9 cellular contexts compared by ENCODE assay signal in the genomic region with DNA sequence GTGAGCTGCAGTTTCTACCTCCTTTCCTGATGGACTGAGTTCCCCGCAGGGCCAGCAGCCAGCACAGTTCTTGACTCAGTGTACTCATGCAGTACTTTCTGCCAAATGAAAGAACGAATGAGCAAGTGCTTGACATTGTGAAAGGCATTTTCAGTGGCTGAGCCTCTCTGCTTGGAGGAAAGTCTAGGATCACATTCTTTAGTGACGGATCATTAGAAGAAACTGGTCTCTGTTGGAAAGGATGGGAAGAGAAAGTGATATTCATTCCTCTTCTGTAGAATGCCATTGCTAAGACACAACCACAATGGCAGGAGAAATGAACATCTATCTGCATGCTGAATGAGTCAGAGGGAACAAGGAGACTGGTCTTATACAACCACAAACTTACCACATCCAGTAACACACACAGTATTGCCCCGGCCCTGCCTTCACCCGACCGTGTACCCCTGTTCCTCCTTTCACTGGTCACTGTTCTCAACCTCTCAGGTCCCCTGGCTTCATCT.
DNase-seq lines count a peak whose midpoint lies in the region; ATAC-seq, FAIRE-seq and TF ChIP-seq lines count a peak whose summit lies in the region.
"Had no signal": no experiment of that assay in that cellular context is flagged by ENCODE, and none has a peak within 500 bp of the region (broad histone marks: within the 10 kb centered on the region; RNA-seq: fewer than 3 reads in every experiment).

No MANE protein-coding gene starts in this region.

- TF ChIP-seq CTCF in GM12865 (IDR thresholded peaks at IDR 0.05; ENCODE audit: insufficient read depth, low read depth, low read length, missing control alignments) (no peak), astrocyte (IDR thresholded peaks at IDR 0.05; ENCODE audit: insufficient read depth, low read depth, low read length) (no peak), kidney (IDR thresholded peaks at IDR 0.05; ENCODE audit: borderline replicate concordance, extremely low read depth, insufficient read depth) (no peak), D721Med (IDR thresholded peaks at IDR 0.05; ENCODE audit: insufficient read depth, missing control alignments) (no peak)

- H3K4me1 Mint-ChIP-seq in astrocyte (ENCODE audit: low read depth, unreplicated experiment), result peaks cover 5% of the 10 kb centered on the region

- H4K20me1 ChIP-seq in astrocyte (ENCODE audit: insufficient read depth, low read length), result no peaks in the 10 kb centered on the region

- H3K4me1 ChIP-seq in astrocyte (ENCODE audit: insufficient read depth, low read length) (no peaks in the 10 kb centered on the region), kidney (ENCODE audit: control insufficient read depth in 1 of 2, insufficient read depth in 1 of 2, low read depth in 1 of 2, low read length in 2 of 2) (no peaks in the 10 kb centered on the region)

- no peak overlapping the region for H2AFZ ChIP-seq in astrocyte (ENCODE audit: low read depth, low read length)

- H3K27ac ChIP-seq in astrocyte (ENCODE audit: low read depth, low read length) (no peak overlapping the region), kidney (ENCODE audit: low read depth in 2 of 2, low read length in 2 of 2) (no peak overlapping the region)

- no peaks in the 10 kb centered on the region for H3K36me3 Mint-ChIP-seq in astrocyte (ENCODE audit: low read depth, unreplicated experiment)

- intact Hi-C loops in kidney (cut with DNase I), result no loop called here

- H3K27ac Mint-ChIP-seq in astrocyte (ENCODE audit: unreplicated experiment), result peak overlapping the region; percentile 34

- ATAC-seq in HG03159 (IDR thresholded peaks at IDR 0.05; ENCODE audit: unreplicated experiment) (peak; percentile 52), HG03135 (IDR thresholded peaks at IDR 0.05; ENCODE audit: unreplicated experiment) (no peak)

- peaks cover 5% of the 10 kb centered on the region for H3K27me3 Mint-ChIP-seq in astrocyte (ENCODE audit: low read depth, unreplicated experiment)

- H3K36me3 ChIP-seq in astrocyte (ENCODE audit: insufficient read depth, low read length) (no peaks in the 10 kb centered on the region), kidney (ENCODE audit: control insufficient read depth in 1 of 2, insufficient read depth in 2 of 2, low read length in 2 of 2) (no peaks in the 10 kb centered on the region)

- H3K27me3 ChIP-seq in astrocyte (ENCODE audit: insufficient read depth, low read length), result no peaks in the 10 kb centered on the region

- peak overlapping the region; percentile 11 for H3K4me2 ChIP-seq in astrocyte (ENCODE audit: low read length)

- peak; percentile 91 for FAIRE-seq in astrocyte (lab: Jason Lieb, UNC)
- no peak for FAIRE-seq in kidney (lab: Jason Lieb, UNC)
- FAIRE-seq in D721Med (lab: Jason Lieb, UNC), result no peak

- H3K9ac ChIP-seq in astrocyte (ENCODE audit: low read length) (no peak overlapping the region), kidney (ENCODE audit: low read length in 2 of 2) (no peak overlapping the region)

- H3K4me3 Mint-ChIP-seq in astrocyte (ENCODE audit: unreplicated experiment), result no peak overlapping the region
- H3K4me3 Mint-ChIP-seq: brain had no signal

- DNase-seq in GM12865 (ENCODE audit: low read depth), result peak; percentile 65
- peak; percentile 99 for DNase-seq in astrocyte (ENCODE audit: low read depth)
- DNase-seq in non-pigmented ciliary epithelial cell (ENCODE audit: low read depth), result peak; percentile 72
- DNase-seq in NCI-H82 treated with DMSO at 0.1 percent for 48 hours (lab: John Stamatoyannopoulos, UW; ENCODE audit: unreplicated experiment), result no peak
- no peak for DNase-seq in kidney
- DNase-seq in D721Med (ENCODE audit: insufficient read length, low spot score), result no peak

- no peaks in the 10 kb centered on the region for H3K9me3 ChIP-seq in astrocyte (ENCODE audit: insufficient read depth, low read depth, low read length)
- no peaks in the 10 kb centered on the region for H3K9me3 ChIP-seq in kidney (ENCODE audit: control insufficient read depth in 1 of 2, low read length in 2 of 2)

- no peaks in the 10 kb centered on the region for H3K79me2 ChIP-seq in astrocyte (ENCODE audit: insufficient read depth, low read length)

- H3K4me3 ChIP-seq in GM12865 (ENCODE audit: low read depth, low read length) (no peak overlapping the region), astrocyte (ENCODE audit: insufficient read depth, low read depth, low read length) (no peak overlapping the region), kidney (ENCODE audit: low read length in 2 of 2) (no peak overlapping the region)

- H3K9me3 Mint-ChIP-seq in astrocyte (ENCODE audit: unreplicated experiment), result no peaks in the 10 kb centered on the region

Comparison
In these comparisons a context has a peak if more than half of its experiments do, and no peak if none do; other contexts are left out.
1. DNase-seq: peak in GM12865 (single experiment), astrocyte (single experiment) and non-pigmented ciliary epithelial cell (single experiment); none in NCI-H82 treated with DMSO at 0.1 percent for 48 hours (single experiment), kidney (single experiment) and D721Med (single experiment).